In genomic region chr10:4829954-4830353, GRCh38 we compare ENCODE assay signal across 9 cellular contexts. TPM values are rescaled to one million over a fixed set of nuclear protein-coding genes. Genes with fewer than 3 reads are reported as not detected.
"Had no signal": no experiment of that assay in that cellular context is flagged by ENCODE, and none has a peak within 500 bp of the region (broad histone marks: within the 10 kb centered on the region; RNA-seq: fewer than 3 reads in every experiment).

No MANE protein-coding gene starts in this region.

- DNase-seq: IMR-90, KBM-7, KG1 had no signal

- H3K27ac ChIP-seq: HL-60, KMS-11 had no signal

- ATAC-seq: HepG2, K562 had no signal

- H3K4me2 ChIP-seq: KMS-11 had no signal

- H3K4me3 Mint-ChIP-seq: IgD-negative memory B cell had no signal

- H3K9ac ChIP-seq: KMS-11 had no signal

- H3K27ac Mint-ChIP-seq: IgD-negative memory B cell had no signal

- H3K4me1 Mint-ChIP-seq: IgD-negative memory B cell had no signal

- H3K4me3 ChIP-seq: K562 had no signal

RNA-seq across cellular contexts. Expression of gene AKR1E2, which starts 3.9 kb away (rescaled TPM):
- total RNA-seq: HepG2, HT1080 had no signal
- polyA plus RNA-seq: HepG2, IgD-negative memory B cell had no signal
